ENCODE assay signal across 1 cellular context in the genomic region with DNA sequence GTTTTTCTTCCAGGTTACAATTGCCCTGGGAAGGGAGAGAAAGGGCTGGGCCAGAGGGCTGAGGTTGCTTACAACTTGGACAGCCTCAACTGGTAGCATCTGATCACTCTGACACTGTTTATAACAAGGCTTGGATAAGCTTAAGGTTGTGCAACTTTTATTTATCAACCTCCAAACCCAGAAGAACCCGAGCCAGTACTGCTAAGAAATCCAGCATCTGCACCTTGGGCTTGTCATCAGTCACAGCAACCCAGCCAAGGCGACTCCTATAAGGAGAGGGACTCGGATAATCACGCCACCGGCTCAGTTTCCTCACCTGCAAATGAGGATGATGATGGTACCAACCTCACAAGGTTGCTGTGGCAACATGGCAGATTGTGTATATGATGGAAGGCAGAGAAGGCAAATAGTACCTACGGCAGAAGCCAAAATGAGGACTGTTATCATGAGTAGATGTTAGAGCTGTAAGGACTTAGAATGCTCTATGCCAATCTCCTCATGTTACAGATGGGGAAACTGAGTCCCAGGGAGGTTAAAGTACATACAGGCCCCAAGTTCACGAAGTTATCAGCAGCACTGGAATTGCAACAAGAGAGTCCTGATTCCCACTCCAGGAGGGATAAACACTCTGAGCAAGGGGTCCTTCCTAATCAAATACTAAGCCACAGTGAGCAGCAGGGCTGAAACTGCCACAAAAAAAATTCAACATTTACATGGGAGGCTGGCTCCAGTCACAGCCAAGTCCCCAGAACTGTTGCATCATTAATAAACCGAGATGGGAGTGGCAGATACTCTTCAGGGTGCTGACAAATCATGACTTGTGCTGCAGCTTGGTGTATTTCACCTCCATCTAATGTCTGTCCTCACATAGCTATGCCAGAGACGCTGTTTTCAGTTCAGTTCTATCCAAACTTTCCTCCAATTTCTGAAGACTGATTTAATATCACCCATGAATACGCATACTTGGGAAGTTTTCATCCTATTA.
A peak's percentile ranks its signal among the peaks of the same experiment; 100 is the strongest.
TF ChIP-seq lines count a peak whose summit lies in the region.

No MANE protein-coding gene starts in this region.

TF ChIP-seq in K562, 482 proteins besides CTCF, POLR2A, EP300 and RAD21 (continued from another document and continues in another):
- TF ChIP-seq, protein P1, sequence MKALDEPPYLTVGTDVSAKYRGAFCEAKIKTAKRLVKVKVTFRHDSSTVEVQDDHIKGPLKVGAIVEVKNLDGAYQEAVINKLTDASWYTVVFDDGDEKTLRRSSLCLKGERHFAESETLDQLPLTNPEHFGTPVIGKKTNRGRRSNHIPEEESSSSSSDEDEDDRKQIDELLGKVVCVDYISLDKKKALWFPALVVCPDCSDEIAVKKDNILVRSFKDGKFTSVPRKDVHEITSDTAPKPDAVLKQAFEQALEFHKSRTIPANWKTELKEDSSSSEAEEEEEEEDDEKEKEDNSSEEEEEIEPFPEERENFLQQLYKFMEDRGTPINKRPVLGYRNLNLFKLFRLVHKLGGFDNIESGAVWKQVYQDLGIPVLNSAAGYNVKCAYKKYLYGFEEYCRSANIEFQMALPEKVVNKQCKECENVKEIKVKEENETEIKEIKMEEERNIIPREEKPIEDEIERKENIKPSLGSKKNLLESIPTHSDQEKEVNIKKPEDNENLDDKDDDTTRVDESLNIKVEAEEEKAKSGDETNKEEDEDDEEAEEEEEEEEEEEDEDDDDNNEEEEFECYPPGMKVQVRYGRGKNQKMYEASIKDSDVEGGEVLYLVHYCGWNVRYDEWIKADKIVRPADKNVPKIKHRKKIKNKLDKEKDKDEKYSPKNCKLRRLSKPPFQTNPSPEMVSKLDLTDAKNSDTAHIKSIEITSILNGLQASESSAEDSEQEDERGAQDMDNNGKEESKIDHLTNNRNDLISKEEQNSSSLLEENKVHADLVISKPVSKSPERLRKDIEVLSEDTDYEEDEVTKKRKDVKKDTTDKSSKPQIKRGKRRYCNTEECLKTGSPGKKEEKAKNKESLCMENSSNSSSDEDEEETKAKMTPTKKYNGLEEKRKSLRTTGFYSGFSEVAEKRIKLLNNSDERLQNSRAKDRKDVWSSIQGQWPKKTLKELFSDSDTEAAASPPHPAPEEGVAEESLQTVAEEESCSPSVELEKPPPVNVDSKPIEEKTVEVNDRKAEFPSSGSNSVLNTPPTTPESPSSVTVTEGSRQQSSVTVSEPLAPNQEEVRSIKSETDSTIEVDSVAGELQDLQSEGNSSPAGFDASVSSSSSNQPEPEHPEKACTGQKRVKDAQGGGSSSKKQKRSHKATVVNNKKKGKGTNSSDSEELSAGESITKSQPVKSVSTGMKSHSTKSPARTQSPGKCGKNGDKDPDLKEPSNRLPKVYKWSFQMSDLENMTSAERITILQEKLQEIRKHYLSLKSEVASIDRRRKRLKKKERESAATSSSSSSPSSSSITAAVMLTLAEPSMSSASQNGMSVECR (CRISPR knock-in tag; IDR thresholded peaks at IDR 0.05) = no peak
- TF ChIP-seq RFX1 (IDR thresholded peaks at IDR 0.05) (peak; percentile 32; the same call in 1 of the 2 replicates), SP1 (CRISPR knock-in tag; IDR thresholded peaks at IDR 0.05) (no peak), ZNF696 (CRISPR knock-in tag; conservative IDR thresholded peaks at IDR 0.05) (no peak), FOXM1 (IDR thresholded peaks at IDR 0.05; ENCODE audit: low read depth) (no peak), FOXM1 (CRISPR knock-in tag; IDR thresholded peaks at IDR 0.05; ENCODE audit: low read depth) (no peak), THRAP3 (IDR thresholded peaks at IDR 0.05; ENCODE audit: borderline replicate concordance) (no peak), CEBPB (tag; IDR thresholded peaks at IDR 0.05) (peak; percentile 16; the same call in 1 of the 2 replicates), NCOA4 (IDR thresholded peaks at IDR 0.05; ENCODE audit: partially characterized antibody) (no peak), ZNF143 (CRISPR knock-in tag; IDR thresholded peaks at IDR 0.05) (no peak), RHOXF2B (CRISPR knock-in tag; conservative IDR thresholded peaks at IDR 0.05) (no peak), KDM1A (IDR thresholded peaks at IDR 0.05) (no peak), ATF7 (IDR thresholded peaks at IDR 0.05) (peak; percentile 15; the same call in 1 of the 2 replicates), TAF1 (IDR thresholded peaks at IDR 0.05; ENCODE audit: control insufficient read depth, extremely low read depth, insufficient read depth, low read length, severe bottlenecking) (no peak), TEAD1 (CRISPR knock-in tag; IDR thresholded peaks at IDR 0.05) (no peak), SAFB2 (IDR thresholded peaks at IDR 0.05; ENCODE audit: borderline replicate concordance, low read depth, low read length, severe bottlenecking) (no peak), CEBPG (CRISPR knock-in tag; IDR thresholded peaks at IDR 0.05) (no peak), CEBPG (tag; conservative IDR thresholded peaks at IDR 0.05 in 1 of 2, IDR thresholded peaks at IDR 0.05 in 1 of 2) (peak; percentile 69 to 73; a peak in 3 of 4 replicates), ZBTB7A (IDR thresholded peaks at IDR 0.05; ENCODE audit: borderline replicate concordance, control insufficient read depth, low read depth, low read length) (no peak), RNF2 (IDR thresholded peaks at IDR 0.05) (no peak), CBX3 (IDR thresholded peaks at IDR 0.05; ENCODE audit: borderline replicate concordance in 1 of 2, low read length in 2 of 2) (no peak), HLTF (IDR thresholded peaks at IDR 0.05) (no peak)
- TF ChIP-seq, protein P2, sequence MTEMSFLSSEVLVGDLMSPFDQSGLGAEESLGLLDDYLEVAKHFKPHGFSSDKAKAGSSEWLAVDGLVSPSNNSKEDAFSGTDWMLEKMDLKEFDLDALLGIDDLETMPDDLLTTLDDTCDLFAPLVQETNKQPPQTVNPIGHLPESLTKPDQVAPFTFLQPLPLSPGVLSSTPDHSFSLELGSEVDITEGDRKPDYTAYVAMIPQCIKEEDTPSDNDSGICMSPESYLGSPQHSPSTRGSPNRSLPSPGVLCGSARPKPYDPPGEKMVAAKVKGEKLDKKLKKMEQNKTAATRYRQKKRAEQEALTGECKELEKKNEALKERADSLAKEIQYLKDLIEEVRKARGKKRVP (CRISPR knock-in tag; IDR thresholded peaks at IDR 0.05) = peak; percentile 66; the same call in 1 of the 2 replicates
- TF ChIP-seq, protein P3, sequence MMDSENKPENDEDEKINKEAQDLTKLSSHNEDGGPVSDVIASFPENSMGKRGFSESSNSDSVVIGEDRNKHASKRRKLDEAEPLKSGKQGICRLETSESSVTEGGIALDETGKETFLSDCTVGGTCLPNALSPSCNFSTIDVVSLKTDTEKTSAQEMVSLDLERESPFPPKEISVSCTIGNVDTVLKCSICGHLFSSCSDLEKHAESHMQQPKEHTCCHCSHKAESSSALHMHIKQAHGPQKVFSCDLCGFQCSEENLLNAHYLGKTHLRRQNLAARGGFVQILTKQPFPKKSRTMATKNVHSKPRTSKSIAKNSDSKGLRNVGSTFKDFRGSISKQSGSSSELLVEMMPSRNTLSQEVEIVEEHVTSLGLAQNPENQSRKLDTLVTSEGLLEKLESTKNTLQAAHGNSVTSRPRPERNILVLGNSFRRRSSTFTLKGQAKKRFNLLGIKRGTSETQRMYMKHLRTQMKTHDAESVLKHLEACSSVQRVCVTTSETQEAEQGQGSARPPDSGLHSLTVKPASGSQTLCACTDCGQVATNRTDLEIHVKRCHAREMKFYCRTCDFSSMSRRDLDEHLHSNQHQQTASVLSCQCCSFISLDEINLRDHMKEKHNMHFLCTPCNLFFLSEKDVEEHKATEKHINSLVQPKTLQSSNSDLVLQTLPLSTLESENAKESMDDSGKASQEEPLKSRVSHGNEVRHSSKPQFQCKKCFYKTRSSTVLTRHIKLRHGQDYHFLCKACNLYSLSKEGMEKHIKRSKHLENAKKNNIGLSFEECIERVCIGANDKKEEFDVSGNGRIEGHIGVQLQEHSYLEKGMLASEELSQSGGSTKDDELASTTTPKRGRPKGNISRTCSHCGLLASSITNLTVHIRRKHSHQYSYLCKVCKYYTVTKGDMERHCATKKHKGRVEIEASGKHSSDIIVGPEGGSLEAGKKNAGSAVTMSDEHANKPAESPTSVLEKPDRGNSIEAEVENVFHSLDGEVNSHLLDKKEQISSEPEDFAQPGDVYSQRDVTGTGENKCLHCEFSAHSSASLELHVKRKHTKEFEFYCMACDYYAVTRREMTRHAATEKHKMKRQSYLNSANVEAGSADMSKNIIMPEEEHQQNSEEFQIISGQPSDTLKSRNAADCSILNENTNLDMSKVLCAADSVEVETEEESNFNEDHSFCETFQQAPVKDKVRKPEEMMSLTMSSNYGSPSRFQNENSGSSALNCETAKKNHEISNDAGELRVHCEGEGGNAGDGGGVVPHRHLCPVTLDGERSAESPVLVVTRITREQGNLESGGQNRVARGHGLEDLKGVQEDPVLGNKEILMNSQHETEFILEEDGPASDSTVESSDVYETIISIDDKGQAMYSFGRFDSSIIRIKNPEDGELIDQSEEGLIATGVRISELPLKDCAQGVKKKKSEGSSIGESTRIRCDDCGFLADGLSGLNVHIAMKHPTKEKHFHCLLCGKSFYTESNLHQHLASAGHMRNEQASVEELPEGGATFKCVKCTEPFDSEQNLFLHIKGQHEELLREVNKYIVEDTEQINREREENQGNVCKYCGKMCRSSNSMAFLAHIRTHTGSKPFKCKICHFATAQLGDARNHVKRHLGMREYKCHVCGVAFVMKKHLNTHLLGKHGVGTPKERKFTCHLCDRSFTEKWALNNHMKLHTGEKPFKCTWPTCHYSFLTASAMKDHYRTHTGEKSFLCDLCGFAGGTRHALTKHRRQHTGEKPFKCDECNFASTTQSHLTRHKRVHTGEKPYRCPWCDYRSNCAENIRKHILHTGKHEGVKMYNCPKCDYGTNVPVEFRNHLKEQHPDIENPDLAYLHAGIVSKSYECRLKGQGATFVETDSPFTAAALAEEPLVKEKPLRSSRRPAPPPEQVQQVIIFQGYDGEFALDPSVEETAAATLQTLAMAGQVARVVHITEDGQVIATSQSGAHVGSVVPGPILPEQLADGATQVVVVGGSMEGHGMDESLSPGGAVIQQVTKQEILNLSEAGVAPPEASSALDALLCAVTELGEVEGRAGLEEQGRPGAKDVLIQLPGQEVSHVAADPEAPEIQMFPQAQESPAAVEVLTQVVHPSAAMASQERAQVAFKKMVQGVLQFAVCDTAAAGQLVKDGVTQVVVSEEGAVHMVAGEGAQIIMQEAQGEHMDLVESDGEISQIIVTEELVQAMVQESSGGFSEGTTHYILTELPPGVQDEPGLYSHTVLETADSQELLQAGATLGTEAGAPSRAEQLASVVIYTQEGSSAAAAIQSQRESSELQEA (IDR thresholded peaks at IDR 0.05; ENCODE audit: low read depth) = no peak
- TF ChIP-seq, protein P4, sequence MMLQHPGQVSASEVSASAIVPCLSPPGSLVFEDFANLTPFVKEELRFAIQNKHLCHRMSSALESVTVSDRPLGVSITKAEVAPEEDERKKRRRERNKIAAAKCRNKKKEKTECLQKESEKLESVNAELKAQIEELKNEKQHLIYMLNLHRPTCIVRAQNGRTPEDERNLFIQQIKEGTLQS (IDR thresholded peaks at IDR 0.05) = peak; percentile 73
- TF ChIP-seq, protein P4 (CRISPR knock-in tag; conservative IDR thresholded peaks at IDR 0.05) = no peak
- TF ChIP-seq, protein P5, sequence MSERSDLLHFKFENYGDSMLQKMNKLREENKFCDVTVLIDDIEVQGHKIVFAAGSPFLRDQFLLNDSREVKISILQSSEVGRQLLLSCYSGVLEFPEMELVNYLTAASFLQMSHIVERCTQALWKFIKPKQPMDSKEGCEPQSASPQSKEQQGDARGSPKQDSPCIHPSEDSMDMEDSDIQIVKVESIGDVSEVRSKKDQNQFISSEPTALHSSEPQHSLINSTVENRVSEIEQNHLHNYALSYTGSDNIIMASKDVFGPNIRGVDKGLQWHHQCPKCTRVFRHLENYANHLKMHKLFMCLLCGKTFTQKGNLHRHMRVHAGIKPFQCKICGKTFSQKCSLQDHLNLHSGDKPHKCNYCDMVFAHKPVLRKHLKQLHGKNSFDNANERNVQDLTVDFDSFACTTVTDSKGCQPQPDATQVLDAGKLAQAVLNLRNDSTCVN (CRISPR knock-in tag; IDR thresholded peaks at IDR 0.05) = no peak
- TF ChIP-seq, protein P6, sequence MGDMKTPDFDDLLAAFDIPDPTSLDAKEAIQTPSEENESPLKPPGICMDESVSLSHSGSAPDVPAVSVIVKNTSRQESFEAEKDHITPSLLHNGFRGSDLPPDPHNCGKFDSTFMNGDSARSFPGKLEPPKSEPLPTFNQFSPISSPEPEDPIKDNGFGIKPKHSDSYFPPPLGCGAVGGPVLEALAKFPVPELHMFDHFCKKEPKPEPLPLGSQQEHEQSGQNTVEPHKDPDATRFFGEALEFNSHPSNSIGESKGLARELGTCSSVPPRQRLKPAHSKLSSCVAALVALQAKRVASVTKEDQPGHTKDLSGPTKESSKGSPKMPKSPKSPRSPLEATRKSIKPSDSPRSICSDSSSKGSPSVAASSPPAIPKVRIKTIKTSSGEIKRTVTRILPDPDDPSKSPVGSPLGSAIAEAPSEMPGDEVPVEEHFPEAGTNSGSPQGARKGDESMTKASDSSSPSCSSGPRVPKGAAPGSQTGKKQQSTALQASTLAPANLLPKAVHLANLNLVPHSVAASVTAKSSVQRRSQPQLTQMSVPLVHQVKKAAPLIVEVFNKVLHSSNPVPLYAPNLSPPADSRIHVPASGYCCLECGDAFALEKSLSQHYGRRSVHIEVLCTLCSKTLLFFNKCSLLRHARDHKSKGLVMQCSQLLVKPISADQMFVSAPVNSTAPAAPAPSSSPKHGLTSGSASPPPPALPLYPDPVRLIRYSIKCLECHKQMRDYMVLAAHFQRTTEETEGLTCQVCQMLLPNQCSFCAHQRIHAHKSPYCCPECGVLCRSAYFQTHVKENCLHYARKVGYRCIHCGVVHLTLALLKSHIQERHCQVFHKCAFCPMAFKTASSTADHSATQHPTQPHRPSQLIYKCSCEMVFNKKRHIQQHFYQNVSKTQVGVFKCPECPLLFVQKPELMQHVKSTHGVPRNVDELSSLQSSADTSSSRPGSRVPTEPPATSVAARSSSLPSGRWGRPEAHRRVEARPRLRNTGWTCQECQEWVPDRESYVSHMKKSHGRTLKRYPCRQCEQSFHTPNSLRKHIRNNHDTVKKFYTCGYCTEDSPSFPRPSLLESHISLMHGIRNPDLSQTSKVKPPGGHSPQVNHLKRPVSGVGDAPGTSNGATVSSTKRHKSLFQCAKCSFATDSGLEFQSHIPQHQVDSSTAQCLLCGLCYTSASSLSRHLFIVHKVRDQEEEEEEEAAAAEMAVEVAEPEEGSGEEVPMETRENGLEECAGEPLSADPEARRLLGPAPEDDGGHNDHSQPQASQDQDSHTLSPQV (IDR thresholded peaks at IDR 0.05) = no peak
- TF ChIP-seq, protein P7, sequence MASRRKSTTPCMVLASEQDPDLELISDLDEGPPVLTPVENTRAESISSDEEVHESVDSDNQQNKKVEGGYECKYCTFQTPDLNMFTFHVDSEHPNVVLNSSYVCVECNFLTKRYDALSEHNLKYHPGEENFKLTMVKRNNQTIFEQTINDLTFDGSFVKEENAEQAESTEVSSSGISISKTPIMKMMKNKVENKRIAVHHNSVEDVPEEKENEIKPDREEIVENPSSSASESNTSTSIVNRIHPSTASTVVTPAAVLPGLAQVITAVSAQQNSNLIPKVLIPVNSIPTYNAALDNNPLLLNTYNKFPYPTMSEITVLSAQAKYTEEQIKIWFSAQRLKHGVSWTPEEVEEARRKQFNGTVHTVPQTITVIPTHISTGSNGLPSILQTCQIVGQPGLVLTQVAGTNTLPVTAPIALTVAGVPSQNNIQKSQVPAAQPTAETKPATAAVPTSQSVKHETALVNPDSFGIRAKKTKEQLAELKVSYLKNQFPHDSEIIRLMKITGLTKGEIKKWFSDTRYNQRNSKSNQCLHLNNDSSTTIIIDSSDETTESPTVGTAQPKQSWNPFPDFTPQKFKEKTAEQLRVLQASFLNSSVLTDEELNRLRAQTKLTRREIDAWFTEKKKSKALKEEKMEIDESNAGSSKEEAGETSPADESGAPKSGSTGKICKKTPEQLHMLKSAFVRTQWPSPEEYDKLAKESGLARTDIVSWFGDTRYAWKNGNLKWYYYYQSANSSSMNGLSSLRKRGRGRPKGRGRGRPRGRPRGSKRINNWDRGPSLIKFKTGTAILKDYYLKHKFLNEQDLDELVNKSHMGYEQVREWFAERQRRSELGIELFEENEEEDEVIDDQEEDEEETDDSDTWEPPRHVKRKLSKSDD (conservative IDR thresholded peaks at IDR 0.05; ENCODE audit: low read length) = no peak
